ENCODE assay signal across 20 cellular contexts in the genomic region with DNA sequence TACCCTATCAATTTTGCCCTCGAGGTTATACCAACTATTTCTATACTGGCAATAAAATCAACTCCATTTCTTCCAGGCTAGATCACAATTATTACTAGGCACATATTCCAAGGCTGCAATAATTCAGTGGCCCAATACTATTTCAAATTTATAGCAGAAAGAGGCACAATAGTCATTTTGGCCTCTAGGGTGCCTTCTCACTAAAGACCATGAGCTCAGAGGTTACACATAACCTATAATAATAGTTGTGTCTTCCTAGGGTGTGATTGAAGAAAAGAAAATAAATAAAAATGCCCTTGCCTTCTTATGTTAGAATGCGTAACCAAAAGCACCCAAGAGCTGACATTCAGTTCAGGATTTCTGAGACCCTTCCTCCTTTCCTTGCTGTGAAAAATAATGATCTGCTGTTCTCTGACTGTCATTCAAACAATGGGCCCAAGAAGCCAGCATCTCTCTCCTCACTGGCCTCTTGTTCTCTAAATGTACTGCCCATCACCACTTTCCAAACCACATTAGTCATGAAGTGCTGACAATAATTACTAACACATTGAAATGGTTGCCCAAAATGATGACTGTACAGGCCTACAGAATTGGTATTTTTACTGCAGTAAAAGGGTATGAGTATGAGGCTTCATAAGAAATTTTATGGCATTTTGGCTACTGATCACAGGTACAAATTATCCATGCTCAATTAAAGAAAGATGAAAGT.
DNase-seq lines count a peak whose midpoint lies in the region; ATAC-seq, FAIRE-seq and TF ChIP-seq lines count a peak whose summit lies in the region.
"Had no signal": no experiment of that assay in that cellular context is flagged by ENCODE, and none has a peak within 500 bp of the region (broad histone marks: within the 10 kb centered on the region; RNA-seq: fewer than 3 reads in every experiment).

No MANE protein-coding gene starts in this region.

- H3K9me3 ChIP-seq in HEK293 (ENCODE audit: control insufficient read depth, insufficient read depth, low read depth, low read length) (no peaks in the 10 kb centered on the region), adipocyte (ENCODE audit: control insufficient read depth, low read length) (no peaks in the 10 kb centered on the region), MM.1S (replicated peaks; ENCODE audit: insufficient read depth, low read length) (no peaks in the 10 kb centered on the region)
- H3K9me3 ChIP-seq: adrenal gland, HAP-1, left lung, tibial nerve had no signal

- no peak overlapping the region for H2AFZ ChIP-seq in MM.1S (ENCODE audit: low read length)

- no peak overlapping the region for H3K4me2 ChIP-seq in MM.1S (ENCODE audit: low read depth, low read length)

- TF ChIP-seq CTCF in HEK293 (tag by site-specific recombination; IDR thresholded peaks at IDR 0.05) (no peak), kidney epithelial cell (IDR thresholded peaks at IDR 0.05; ENCODE audit: insufficient read depth, low read length, poor library complexity, severe bottlenecking) (no peak), MM.1S (IDR thresholded peaks at IDR 0.05; ENCODE audit: low read length) (no peak)

- DNase-seq in adipocyte (ENCODE audit: low read depth) (peak; percentile 2), kidney epithelial cell (ENCODE audit: low read depth) (peak; percentile 5), urothelium cell line (ENCODE audit: low spot score) (peak; percentile 56), MM.1S (no peak), NCI-H146 treated with DMSO at 0.1 percent for 48 hours (lab: John Stamatoyannopoulos, UW; ENCODE audit: unreplicated experiment) (no peak)
- DNase-seq: activated gamma-delta T cell; adrenal gland; AML-193; caudate nucleus; DMS79 treated with DMSO at 0.1 percent for 48 hours; erythroblast; left lung; posterior cingulate gyrus; stimulated activated CD4-positive, alpha-beta T cell treated with anti-CD3 and anti-CD28 coated beads, Interleukin-1b, Interleukin-23, amount 100 ng/mL, for 48 hours; stimulated activated naive CD4-positive, alpha-beta T cell; WERI-Rb-1 had no signal

- H3K36me3 ChIP-seq in HEK293 (ENCODE audit: control insufficient read depth in 2 of 2, insufficient read depth in 1 of 2, low read length in 2 of 2) (no peaks in the 10 kb centered on the region), adipocyte (ENCODE audit: control insufficient read depth, insufficient read depth, low read length, severe bottlenecking) (no peaks in the 10 kb centered on the region), kidney epithelial cell (ENCODE audit: control insufficient read depth, insufficient read depth, low read length) (no peaks in the 10 kb centered on the region), MM.1S (replicated peaks; ENCODE audit: insufficient read depth, low read length) (no peaks in the 10 kb centered on the region)
- H3K36me3 ChIP-seq: adrenal gland, HAP-1, left lung, tibial nerve, WERI-Rb-1 had no signal

- H3K9ac ChIP-seq in adipocyte (ENCODE audit: low read length) (no peak overlapping the region), MM.1S (ENCODE audit: low read length) (no peak overlapping the region)

- H3F3A ChIP-seq in MM.1S (ENCODE audit: insufficient read depth, low read length): no peaks in the 10 kb centered on the region

- no peak overlapping the region for H3K27ac ChIP-seq in HEK293 (ENCODE audit: extremely low read depth, low read depth, low read length)
- H3K27ac ChIP-seq in MM.1S (ENCODE audit: low read length): no peak overlapping the region
- H3K27ac ChIP-seq: adrenal gland, left lung, WERI-Rb-1 had no signal

- H3K4me1 ChIP-seq in HEK293 (ENCODE audit: control insufficient read depth, insufficient read depth, low read length) (no peaks in the 10 kb centered on the region), adipocyte (ENCODE audit: control insufficient read depth, insufficient read depth, low read length) (peaks cover 27% of the 10 kb centered on the region), MM.1S (ENCODE audit: low read length) (no peaks in the 10 kb centered on the region)
- H3K4me1 ChIP-seq: adrenal gland, HAP-1, left lung had no signal

- peaks cover 7% of the 10 kb centered on the region for H3K27me3 ChIP-seq in adipocyte (replicated peaks; ENCODE audit: control insufficient read depth, insufficient read depth, low read length)
- no peaks in the 10 kb centered on the region for H3K27me3 ChIP-seq in kidney epithelial cell (ENCODE audit: control insufficient read depth, insufficient read depth, low read length)
- no peaks in the 10 kb centered on the region for H3K27me3 ChIP-seq in MM.1S (replicated peaks; ENCODE audit: insufficient read depth, low read length)
- H3K27me3 ChIP-seq: adrenal gland, left lung, tibial nerve had no signal

- POLR2A ChIA-PET in HEK293 (lab: Yijun Ruan, JAX): interaction anchor here (0.7 kb wide), 1 partner anchor 16 kb away, joined by 4 read pairs; no protein-coding TSS in a partner anchor

- no peaks in the 10 kb centered on the region for H3K79me2 ChIP-seq in MM.1S (ENCODE audit: low read length)

- FAIRE-seq in urothelium cell line (lab: Jason Lieb, UNC): no peak

- no peak for ATAC-seq in HG03439 (IDR thresholded peaks at IDR 0.05; ENCODE audit: unreplicated experiment)
- ATAC-seq: left lung had no signal

- no peaks in the 10 kb centered on the region for H3K9me2 ChIP-seq in MM.1S (replicated peaks; ENCODE audit: insufficient read depth, low read length)

- H3K4me3 ChIP-seq in HEK293 (ENCODE audit: low read depth, low read length) (no peak overlapping the region), adipocyte (ENCODE audit: low read length) (no peak overlapping the region), kidney epithelial cell (ENCODE audit: low read depth, low read length) (no peak overlapping the region), MM.1S (ENCODE audit: low read length) (no peak overlapping the region)
- H3K4me3 ChIP-seq: adrenal gland, HAP-1, left lung, tibial nerve had no signal

- CTCF ChIA-PET in HEK293 (lab: Yijun Ruan, JAX): interaction anchor here (1.1 kb wide), 1 partner anchor 228 kb away, joined by 4 read pairs; no protein-coding TSS in a partner anchor

- H4K20me1 ChIP-seq in MM.1S (ENCODE audit: insufficient read depth, low read length): no peaks in the 10 kb centered on the region

TF ChIP-seq in HEK293, 187 proteins besides CTCF, POLR2A, EP300 and RAD21:
- 0 out of 2 replicates have a peak, but pooled peaks have one; percentile 28 for TF ChIP-seq SP7 (tag by site-specific recombination; IDR thresholded peaks at IDR 0.05)
- TF ChIP-seq ZNF561 (tag by site-specific recombination; IDR thresholded peaks at IDR 0.05; ENCODE audit: borderline replicate concordance): no peak
- TF ChIP-seq ZNF560 (tag by site-specific recombination; IDR thresholded peaks at IDR 0.05; ENCODE audit: borderline replicate concordance): no peak

Comparison
In these comparisons a context has a peak if more than half of its experiments do, and no peak if none do; other contexts are left out.
1. DNase-seq: peak in adipocyte (single experiment), kidney epithelial cell (single experiment) and urothelium cell line (single experiment); none in MM.1S (single experiment) and NCI-H146 treated with DMSO at 0.1 percent for 48 hours (single experiment).